In the genomic region with DNA sequence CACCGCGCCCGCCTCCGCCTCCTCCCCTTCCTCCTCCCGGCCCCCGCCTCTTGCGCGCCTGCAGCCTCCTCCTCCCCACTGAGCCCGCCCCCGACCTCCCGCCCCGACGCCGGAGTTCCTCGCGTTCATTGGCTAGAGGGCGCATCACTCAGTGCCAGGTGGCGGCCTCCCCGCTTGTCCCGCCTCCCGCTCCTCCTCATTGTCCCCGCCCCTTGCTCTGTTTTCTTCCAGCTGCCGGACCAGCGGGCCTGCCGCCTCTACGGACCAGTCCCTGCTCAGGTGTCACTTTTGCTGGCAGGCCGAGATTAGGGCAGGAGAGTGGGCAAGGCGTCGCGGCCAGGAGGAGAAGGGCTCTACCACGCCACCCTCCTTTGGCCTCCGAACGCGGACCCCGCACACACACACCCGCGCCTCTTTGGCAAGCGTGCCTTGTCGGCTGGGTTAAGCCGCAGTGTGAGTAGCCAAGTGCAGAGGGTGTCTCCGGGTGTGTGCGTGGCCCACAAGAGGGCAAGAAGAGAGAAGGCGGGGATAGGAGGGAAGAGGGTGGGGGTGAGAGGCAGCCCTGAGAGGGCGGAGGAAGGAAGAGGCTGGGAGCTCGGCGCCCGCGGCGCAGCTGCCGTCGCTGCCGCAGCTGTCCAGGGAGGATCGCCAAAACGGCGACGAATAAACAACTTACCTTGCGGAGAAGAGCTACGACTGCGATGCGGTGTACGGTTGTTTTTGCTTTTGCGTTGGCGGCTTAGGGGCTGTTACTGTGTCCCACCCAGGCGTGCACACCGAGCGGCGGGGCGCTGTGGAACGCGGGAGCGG, we compare ENCODE assay signal across 8 cellular contexts. TPM values are rescaled to one million over a fixed set of nuclear protein-coding genes. Genes with fewer than 3 reads are reported as not detected.
DNase-seq lines count a peak whose midpoint lies in the region; ATAC-seq and TF ChIP-seq lines count a peak whose summit lies in the region.

No MANE protein-coding gene starts in this region.

- H3K4me3 ChIP-seq in BLaER1 (peak overlapping the region; percentile 87), coronary artery (peak overlapping the region; percentile 98)

- H3K9me3 ChIP-seq in BLaER1: no peaks in the 10 kb centered on the region

- peak overlapping the region; percentile 88 for H3K9ac ChIP-seq in BLaER1

- intact Hi-C loops in activated CD4-positive, alpha-beta T cell treated with anti-CD3 and anti-CD28 coated beads, Interleukin-2, amount 10 ng/mL, durations not matched to agents 24 days and 14 days (cut with micrococcal nuclease): loop anchor here (1.0 to 10.0 kb wide), 14 partner anchors 19 to 1495 kb away; partner anchors contain the start of genes NFKB1 and SLC39A8

- H3K4me1 ChIP-seq in BLaER1: peaks cover 39% of the 10 kb centered on the region

- peaks cover 30% of the 10 kb centered on the region for H4K20me1 ChIP-seq in BLaER1

- H3K36me3 Mint-ChIP-seq in activated CD4-positive, alpha-beta T cell treated with anti-CD3 and anti-CD28 coated beads, Interleukin-2, amount 10 ng/mL, durations not matched to agents 24 days and 14 days (ENCODE audit: low read depth): peaks cover 6% of the 10 kb centered on the region

- TF ChIP-seq CTCF in coronary artery (IDR thresholded peaks at IDR 0.05): no peak

- DNase-seq in NCI-H524 treated with DMSO at 0.1 percent for 48 hours (lab: John Stamatoyannopoulos, UW): peak; percentile 65
- DNase-seq in activated CD4-positive, alpha-beta T cell treated with anti-CD3 and anti-CD28 coated beads, Interleukin-2, amount 10 ng/mL, durations not matched to agents 24 days and 14 days: peak; percentile 99
- DNase-seq in coronary artery (ENCODE audit: low spot score): peak; percentile 99
- peak; percentile 99 for DNase-seq in left kidney (ENCODE audit: low read depth, low spot score)
- DNase-seq in stimulated activated CD4-positive, alpha-beta T cell treated with anti-CD3 and anti-CD28 coated beads, Interleukin-1b, Interleukin-23, amount 100 ng/mL, for 48 hours: peak; percentile 97

- peak overlapping the region; percentile 98 for H3K4me2 ChIP-seq in BLaER1

- peak overlapping the region; percentile 81 for H3K27ac ChIP-seq in BLaER1
- H3K27ac ChIP-seq in coronary artery: peak overlapping the region; percentile 83 to 99

- peaks cover 27% of the 10 kb centered on the region for H3K4me1 Mint-ChIP-seq in activated CD4-positive, alpha-beta T cell treated with anti-CD3 and anti-CD28 coated beads, Interleukin-2, amount 10 ng/mL, durations not matched to agents 24 days and 14 days

- no peaks in the 10 kb centered on the region for H3K9me3 Mint-ChIP-seq in activated CD4-positive, alpha-beta T cell treated with anti-CD3 and anti-CD28 coated beads, Interleukin-2, amount 10 ng/mL, durations not matched to agents 24 days and 14 days

- H3K27ac Mint-ChIP-seq in activated CD4-positive, alpha-beta T cell treated with anti-CD3 and anti-CD28 coated beads, Interleukin-2, amount 10 ng/mL, durations not matched to agents 24 days and 14 days: peak overlapping the region; percentile 91

- ATAC-seq in GM19328 (IDR thresholded peaks at IDR 0.05; ENCODE audit: unreplicated experiment) (peak; percentile 81), HG03469 (IDR thresholded peaks at IDR 0.05; ENCODE audit: unreplicated experiment) (peak; percentile 73)

- no peaks in the 10 kb centered on the region for H3K36me3 ChIP-seq in BLaER1

- no peaks in the 10 kb centered on the region for H3K27me3 ChIP-seq in BLaER1

- peak overlapping the region; percentile 97 for H3K4me3 Mint-ChIP-seq in activated CD4-positive, alpha-beta T cell treated with anti-CD3 and anti-CD28 coated beads, Interleukin-2, amount 10 ng/mL, durations not matched to agents 24 days and 14 days

- peaks cover 62% of the 10 kb centered on the region for H3K27me3 Mint-ChIP-seq in activated CD4-positive, alpha-beta T cell treated with anti-CD3 and anti-CD28 coated beads, Interleukin-2, amount 10 ng/mL, durations not matched to agents 24 days and 14 days

RNA-seq across cellular contexts. Expression of gene PPP3CA, which starts 0.4 kb away (rescaled TPM):
- 6.3 and 7.1 TPM in 2 replicates for total RNA-seq in activated CD4-positive, alpha-beta T cell treated with anti-CD3 and anti-CD28 coated beads, Interleukin-2, amount 10 ng/mL, durations not matched to agents 24 days and 14 days

Comparison
In these comparisons a context has a peak if more than half of its experiments do, and no peak if none do; other contexts are left out.
1. Peak in every context shown above with its lines: DNase-seq, ATAC-seq, H3K4me3 ChIP-seq and H3K27ac ChIP-seq.